In the genomic region with DNA sequence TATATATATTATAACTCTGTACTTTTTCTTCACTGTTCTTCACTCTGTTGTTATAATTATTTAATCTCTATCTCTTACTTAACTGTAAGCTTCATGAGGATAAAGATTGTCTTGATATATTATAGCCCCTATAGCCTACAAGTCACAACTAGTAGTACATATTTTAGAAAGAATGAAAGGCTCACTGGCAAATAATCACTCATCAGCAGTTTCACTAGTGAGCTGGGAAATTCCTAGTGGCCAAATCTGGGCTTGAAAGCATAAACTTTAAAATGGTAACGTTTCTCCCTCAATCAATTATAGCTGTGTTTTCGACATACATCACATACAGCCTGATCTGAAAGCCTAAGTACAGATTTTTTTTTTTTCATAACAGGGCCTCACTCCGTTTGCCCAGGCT, we compare ENCODE assay signal across 2 cellular contexts.
TF ChIP-seq lines count a peak whose summit lies in the region.

No MANE protein-coding gene starts in this region.

TF ChIP-seq in GM23338, 12 proteins besides CTCF, POLR2A, EP300 and RAD21:
- TF ChIP-seq, protein P1, sequence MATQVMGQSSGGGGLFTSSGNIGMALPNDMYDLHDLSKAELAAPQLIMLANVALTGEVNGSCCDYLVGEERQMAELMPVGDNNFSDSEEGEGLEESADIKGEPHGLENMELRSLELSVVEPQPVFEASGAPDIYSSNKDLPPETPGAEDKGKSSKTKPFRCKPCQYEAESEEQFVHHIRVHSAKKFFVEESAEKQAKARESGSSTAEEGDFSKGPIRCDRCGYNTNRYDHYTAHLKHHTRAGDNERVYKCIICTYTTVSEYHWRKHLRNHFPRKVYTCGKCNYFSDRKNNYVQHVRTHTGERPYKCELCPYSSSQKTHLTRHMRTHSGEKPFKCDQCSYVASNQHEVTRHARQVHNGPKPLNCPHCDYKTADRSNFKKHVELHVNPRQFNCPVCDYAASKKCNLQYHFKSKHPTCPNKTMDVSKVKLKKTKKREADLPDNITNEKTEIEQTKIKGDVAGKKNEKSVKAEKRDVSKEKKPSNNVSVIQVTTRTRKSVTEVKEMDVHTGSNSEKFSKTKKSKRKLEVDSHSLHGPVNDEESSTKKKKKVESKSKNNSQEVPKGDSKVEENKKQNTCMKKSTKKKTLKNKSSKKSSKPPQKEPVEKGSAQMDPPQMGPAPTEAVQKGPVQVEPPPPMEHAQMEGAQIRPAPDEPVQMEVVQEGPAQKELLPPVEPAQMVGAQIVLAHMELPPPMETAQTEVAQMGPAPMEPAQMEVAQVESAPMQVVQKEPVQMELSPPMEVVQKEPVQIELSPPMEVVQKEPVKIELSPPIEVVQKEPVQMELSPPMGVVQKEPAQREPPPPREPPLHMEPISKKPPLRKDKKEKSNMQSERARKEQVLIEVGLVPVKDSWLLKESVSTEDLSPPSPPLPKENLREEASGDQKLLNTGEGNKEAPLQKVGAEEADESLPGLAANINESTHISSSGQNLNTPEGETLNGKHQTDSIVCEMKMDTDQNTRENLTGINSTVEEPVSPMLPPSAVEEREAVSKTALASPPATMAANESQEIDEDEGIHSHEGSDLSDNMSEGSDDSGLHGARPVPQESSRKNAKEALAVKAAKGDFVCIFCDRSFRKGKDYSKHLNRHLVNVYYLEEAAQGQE (IDR thresholded peaks at IDR 0.05; ENCODE audit: unreplicated experiment) = no peak
- no peak for TF ChIP-seq EZH2 (IDR thresholded peaks at IDR 0.05; ENCODE audit: low read depth, unreplicated experiment)
- TF ChIP-seq STAT1 (IDR thresholded peaks at IDR 0.05; ENCODE audit: unreplicated experiment) = no peak
- TF ChIP-seq, protein P2, sequence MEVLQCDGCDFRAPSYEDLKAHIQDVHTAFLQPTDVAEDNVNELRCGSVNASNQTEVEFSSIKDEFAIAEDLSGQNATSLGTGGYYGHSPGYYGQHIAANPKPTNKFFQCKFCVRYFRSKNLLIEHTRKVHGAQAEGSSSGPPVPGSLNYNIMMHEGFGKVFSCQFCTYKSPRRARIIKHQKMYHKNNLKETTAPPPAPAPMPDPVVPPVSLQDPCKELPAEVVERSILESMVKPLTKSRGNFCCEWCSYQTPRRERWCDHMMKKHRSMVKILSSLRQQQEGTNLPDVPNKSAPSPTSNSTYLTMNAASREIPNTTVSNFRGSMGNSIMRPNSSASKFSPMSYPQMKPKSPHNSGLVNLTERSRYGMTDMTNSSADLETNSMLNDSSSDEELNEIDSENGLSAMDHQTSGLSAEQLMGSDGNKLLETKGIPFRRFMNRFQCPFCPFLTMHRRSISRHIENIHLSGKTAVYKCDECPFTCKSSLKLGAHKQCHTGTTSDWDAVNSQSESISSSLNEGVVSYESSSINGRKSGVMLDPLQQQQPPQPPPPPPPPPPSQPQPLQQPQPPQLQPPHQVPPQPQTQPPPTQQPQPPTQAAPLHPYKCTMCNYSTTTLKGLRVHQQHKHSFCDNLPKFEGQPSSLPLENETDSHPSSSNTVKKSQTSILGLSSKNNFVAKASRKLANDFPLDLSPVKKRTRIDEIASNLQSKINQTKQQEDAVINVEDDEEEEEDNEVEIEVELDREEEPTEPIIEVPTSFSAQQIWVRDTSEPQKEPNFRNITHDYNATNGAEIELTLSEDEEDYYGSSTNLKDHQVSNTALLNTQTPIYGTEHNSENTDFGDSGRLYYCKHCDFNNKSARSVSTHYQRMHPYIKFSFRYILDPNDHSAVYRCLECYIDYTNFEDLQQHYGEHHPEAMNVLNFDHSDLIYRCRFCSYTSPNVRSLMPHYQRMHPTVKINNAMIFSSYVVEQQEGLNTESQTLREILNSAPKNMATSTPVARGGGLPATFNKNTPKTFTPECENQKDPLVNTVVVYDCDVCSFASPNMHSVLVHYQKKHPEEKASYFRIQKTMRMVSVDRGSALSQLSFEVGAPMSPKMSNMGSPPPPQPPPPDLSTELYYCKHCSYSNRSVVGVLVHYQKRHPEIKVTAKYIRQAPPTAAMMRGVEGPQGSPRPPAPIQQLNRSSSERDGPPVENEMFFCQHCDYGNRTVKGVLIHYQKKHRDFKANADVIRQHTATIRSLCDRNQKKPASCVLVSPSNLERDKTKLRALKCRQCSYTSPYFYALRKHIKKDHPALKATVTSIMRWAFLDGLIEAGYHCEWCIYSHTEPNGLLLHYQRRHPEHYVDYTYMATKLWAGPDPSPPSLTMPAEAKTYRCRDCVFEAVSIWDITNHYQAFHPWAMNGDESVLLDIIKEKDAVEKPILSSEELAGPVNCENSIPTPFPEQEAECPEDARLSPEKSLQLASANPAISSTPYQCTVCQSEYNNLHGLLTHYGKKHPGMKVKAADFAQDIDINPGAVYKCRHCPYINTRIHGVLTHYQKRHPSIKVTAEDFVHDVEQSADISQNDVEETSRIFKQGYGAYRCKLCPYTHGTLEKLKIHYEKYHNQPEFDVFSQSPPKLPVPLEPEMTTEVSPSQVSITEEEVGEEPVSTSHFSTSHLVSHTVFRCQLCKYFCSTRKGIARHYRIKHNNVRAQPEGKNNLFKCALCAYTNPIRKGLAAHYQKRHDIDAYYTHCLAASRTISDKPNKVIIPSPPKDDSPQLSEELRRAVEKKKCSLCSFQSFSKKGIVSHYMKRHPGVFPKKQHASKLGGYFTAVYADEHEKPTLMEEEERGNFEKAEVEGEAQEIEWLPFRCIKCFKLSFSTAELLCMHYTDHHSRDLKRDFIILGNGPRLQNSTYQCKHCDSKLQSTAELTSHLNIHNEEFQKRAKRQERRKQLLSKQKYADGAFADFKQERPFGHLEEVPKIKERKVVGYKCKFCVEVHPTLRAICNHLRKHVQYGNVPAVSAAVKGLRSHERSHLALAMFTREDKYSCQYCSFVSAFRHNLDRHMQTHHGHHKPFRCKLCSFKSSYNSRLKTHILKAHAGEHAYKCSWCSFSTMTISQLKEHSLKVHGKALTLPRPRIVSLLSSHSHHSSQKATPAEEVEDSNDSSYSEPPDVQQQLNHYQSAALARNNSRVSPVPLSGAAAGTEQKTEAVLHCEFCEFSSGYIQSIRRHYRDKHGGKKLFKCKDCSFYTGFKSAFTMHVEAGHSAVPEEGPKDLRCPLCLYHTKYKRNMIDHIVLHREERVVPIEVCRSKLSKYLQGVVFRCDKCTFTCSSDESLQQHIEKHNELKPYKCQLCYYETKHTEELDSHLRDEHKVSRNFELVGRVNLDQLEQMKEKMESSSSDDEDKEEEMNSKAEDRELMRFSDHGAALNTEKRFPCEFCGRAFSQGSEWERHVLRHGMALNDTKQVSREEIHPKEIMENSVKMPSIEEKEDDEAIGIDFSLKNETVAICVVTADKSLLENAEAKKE (CRISPR knock-in tag; IDR thresholded peaks at IDR 0.05) = no peak
- no peak for TF ChIP-seq CREB1 (CRISPR knock-in tag; IDR thresholded peaks at IDR 0.05; ENCODE audit: low read depth)
- no peak for TF ChIP-seq NANOG (IDR thresholded peaks at IDR 0.05; ENCODE audit: borderline replicate concordance)
- no peak for TF ChIP-seq JUNB (IDR thresholded peaks at IDR 0.05; ENCODE audit: unreplicated experiment)
- TF ChIP-seq, protein P3, sequence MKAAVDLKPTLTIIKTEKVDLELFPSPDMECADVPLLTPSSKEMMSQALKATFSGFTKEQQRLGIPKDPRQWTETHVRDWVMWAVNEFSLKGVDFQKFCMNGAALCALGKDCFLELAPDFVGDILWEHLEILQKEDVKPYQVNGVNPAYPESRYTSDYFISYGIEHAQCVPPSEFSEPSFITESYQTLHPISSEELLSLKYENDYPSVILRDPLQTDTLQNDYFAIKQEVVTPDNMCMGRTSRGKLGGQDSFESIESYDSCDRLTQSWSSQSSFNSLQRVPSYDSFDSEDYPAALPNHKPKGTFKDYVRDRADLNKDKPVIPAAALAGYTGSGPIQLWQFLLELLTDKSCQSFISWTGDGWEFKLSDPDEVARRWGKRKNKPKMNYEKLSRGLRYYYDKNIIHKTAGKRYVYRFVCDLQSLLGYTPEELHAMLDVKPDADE (IDR thresholded peaks at IDR 0.05) = no peak
- no peak for TF ChIP-seq POLR2AphosphoS5 (IDR thresholded peaks at IDR 0.05; ENCODE audit: low read depth)
- TF ChIP-seq ZNF331 (CRISPR knock-in tag; IDR thresholded peaks at IDR 0.05; ENCODE audit: low read depth) = no peak
TF ChIP-seq in GM23338: peak in this region for 0.

TF ChIP-seq in K562, 482 proteins besides CTCF, POLR2A, EP300 and RAD21 (continued from another document):
- TF ChIP-seq SETDB1 (IDR thresholded peaks at IDR 0.05; ENCODE audit: low read length) = no peak
- peak; percentile 66 for TF ChIP-seq ZNF316 (IDR thresholded peaks at IDR 0.05)
